8 cellular contexts compared by ENCODE assay signal in the genomic region with DNA sequence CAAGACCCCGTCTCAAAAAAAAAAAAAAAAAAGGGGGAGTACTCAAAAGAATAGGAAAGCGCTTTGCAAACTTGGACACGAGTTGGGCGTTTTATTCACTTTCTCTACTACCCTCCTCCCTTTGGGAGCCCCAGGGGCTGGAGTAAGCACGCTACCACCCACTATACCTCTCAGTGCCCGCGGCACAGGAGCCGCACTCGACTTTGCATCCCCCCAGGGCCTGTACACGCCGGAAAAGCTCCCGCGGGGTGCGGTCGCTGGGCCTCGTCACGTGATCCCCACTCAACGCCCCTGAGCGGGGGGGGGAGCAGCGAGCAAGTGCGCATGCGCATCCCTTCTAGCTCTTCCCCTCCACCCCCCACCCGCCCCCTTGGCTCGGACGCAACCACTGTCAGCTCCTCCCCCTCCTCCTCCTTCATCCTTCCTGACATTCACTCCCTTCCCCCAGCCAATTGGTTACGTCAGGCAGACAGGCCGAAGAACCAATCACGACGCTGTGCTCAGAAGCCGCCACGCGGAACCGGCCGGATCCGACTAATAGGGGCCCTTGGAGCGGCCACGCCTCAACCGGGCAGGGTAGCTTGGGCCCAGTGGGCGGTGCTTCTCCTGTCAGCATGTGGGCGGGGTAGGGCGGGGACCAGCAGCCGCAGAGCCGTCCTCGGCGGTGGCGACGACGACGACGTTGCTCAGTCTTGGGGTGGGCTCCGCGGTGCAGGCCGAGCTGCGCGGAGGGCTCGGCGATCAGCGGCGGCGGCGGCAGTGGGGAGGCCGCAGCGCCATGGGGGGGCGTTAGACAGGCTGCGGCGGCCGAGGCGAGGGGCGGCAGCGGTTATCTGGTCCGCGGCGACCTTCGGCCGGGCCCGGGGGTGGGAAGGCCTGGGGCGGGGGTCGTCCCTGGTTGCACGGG. TPM values are rescaled to one million over a fixed set of nuclear protein-coding genes. Genes with fewer than 3 reads are reported as not detected.
DNase-seq lines count a peak whose midpoint lies in the region; ATAC-seq and TF ChIP-seq lines count a peak whose summit lies in the region.

A gene with protein sequence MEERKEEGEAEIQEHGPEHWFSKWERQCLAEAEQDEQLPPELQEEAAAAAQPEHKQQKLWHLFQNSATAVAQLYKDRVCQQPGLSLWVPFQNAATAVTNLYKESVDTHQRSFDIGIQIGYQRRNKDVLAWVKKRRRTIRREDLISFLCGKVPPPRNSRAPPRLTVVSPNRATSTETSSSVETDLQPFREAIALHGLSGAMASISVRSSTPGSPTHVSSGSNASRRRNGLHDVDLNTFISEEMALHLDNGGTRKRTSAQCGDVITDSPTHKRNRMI (plus strand): TSS at position 685 of the 907 bp plus-strand sequence. CDS start 401 bp downstream, outside the sequence.

- H3K4me3 ChIP-seq in PC-3 (ENCODE audit: low read length) = peak within 1 kb of the TSS; percentile 92
- peak within 1 kb of the TSS; percentile 94 for H3K4me3 ChIP-seq in epithelial cell of proximal tubule (ENCODE audit: low read depth, low read length)
- H3K4me3 ChIP-seq in mucosa of rectum (ENCODE audit: low read length in 2 of 2) = peak within 1 kb of the TSS; percentile 91 to 93

- H3K36me3 ChIP-seq in PC-3 (ENCODE audit: low read depth, low read length) (peaks cover 22% of the 10 kb centered on the region; the same call in 1 of the 2 replicates), mucosa of rectum (ENCODE audit: control insufficient read depth in 2 of 2, insufficient read depth in 2 of 2, low read length in 2 of 2) (peaks cover 3 to 7% of the 10 kb centered on the region in 2 donors)

- ATAC-seq in GM21576 (IDR thresholded peaks at IDR 0.05; ENCODE audit: unreplicated experiment) (peak; percentile 83), PC-3 (peak; percentile 95)

- TF ChIP-seq RAD21 in Ishikawa (IDR thresholded peaks at IDR 0.05; ENCODE audit: low read depth) = 0 out of 2 replicates have a peak, but pooled peaks have one; percentile 0

- peak within 1 kb of the TSS; percentile 97 for H3K4me2 ChIP-seq in PC-3 (ENCODE audit: low read length)

- peaks cover 47% of the 10 kb centered on the region for H3K79me2 ChIP-seq in PC-3 (ENCODE audit: low read length)

- DNase-seq in DMS114 treated with DMSO at 0.1 percent for 48 hours (lab: John Stamatoyannopoulos, UW; ENCODE audit: unreplicated experiment) = peak; percentile 99
- DNase-seq in PC-3 = peak; percentile 98
- peak; percentile 97 for DNase-seq in activated T-cell treated with anti-CD3 and anti-CD28 coated beads, Interleukin-2, amount 50 U/mL, for 1 hour
- peak; percentile 93 for DNase-seq in epithelial cell of proximal tubule (ENCODE audit: low read depth)
- DNase-seq in stimulated activated CD8-positive, alpha-beta memory T cell treated with anti-CD3 and anti-CD28 coated beads, Interleukin-4, amount 100 ng/mL, for 48 hours = peak; percentile 98

- H3K9me3 ChIP-seq in PC-3 (ENCODE audit: low read length) (no peaks in the 10 kb centered on the region), mucosa of rectum (ENCODE audit: control insufficient read depth in 2 of 2, low read length in 2 of 2) (no peaks in the 10 kb centered on the region)

- CTCF ChIA-PET in PC-3 (lab: Charles Lee) = interaction anchor here (0.6 to 0.8 kb wide), 3 partner anchors 42 to 82 kb away, joined by 4 to 11 read pairs (median 6); no protein-coding TSS in a partner anchor

- TF ChIP-seq CTCF in PC-3 (conservative IDR thresholded peaks at IDR 0.05; ENCODE audit: low read depth, low read length) = no peak
- TF ChIP-seq CTCF in epithelial cell of proximal tubule (conservative IDR thresholded peaks at IDR 0.05; ENCODE audit: low read depth, low read length) = no peak

- TF ChIP-seq EP300 in Ishikawa (IDR thresholded peaks at IDR 0.05; ENCODE audit: borderline replicate concordance) = 0 out of 2 replicates have a peak, but pooled peaks have one; percentile 16

- peaks cover 21% of the 10 kb centered on the region for H3K4me1 ChIP-seq in PC-3 (ENCODE audit: insufficient read depth, low read length)
- H3K4me1 ChIP-seq in mucosa of rectum (ENCODE audit: control insufficient read depth in 2 of 2, insufficient read depth in 2 of 2, low read length in 2 of 2) = peaks cover 23 to 31% of the 10 kb centered on the region in 2 donors

- peaks cover 5% of the 10 kb centered on the region for H3F3A ChIP-seq in PC-3 (ENCODE audit: low read length, unreplicated experiment)

- no peaks in the 10 kb centered on the region for H3K27me3 ChIP-seq in PC-3 (ENCODE audit: low read length)
- no peaks in the 10 kb centered on the region for H3K27me3 ChIP-seq in mucosa of rectum (ENCODE audit: control insufficient read depth in 2 of 2, insufficient read depth in 2 of 2, low read length in 2 of 2)

- intact Hi-C loops in PC-3 (cut with micrococcal nuclease) = no loop called here

- H3K27ac ChIP-seq in PC-3 (ENCODE audit: low read length) (peak within 1 kb of the TSS; percentile 36), mucosa of rectum (ENCODE audit: low read depth in 2 of 2, low read length in 2 of 2) (peak within 1 kb of the TSS; percentile 98 to 99)

- POLR2A ChIA-PET in PC-3 (lab: Charles Lee; ENCODE audit: unreplicated experiment) = interaction anchor here (0.5 to 0.7 kb wide), 8 partner anchors 12 to 466 kb away, joined by 3 to 17 read pairs (median 5); no protein-coding TSS in a partner anchor

- BruUV-seq in PC-3 (replicated peaks; lab: Mats Ljungman, UMichigan) = no TSS peak

- H3K9ac ChIP-seq in PC-3 (ENCODE audit: low read length) (peak within 1 kb of the TSS; percentile 89), mucosa of rectum (ENCODE audit: low read depth in 1 of 2, low read length in 2 of 2) (peak within 1 kb of the TSS; percentile 92 to 100)

- H2AFZ ChIP-seq in PC-3 (ENCODE audit: low read length) = peak within 1 kb of the TSS; percentile 70

- no peaks in the 10 kb centered on the region for H3K9me2 ChIP-seq in PC-3 (replicated peaks; ENCODE audit: low read length)

- peaks cover 36% of the 10 kb centered on the region for H4K20me1 ChIP-seq in PC-3 (ENCODE audit: low read length)

TF ChIP-seq in Ishikawa, 13 proteins besides CTCF, POLR2A, EP300 and RAD21:
- TF ChIP-seq EGR1 (IDR thresholded peaks at IDR 0.05) (0 out of 2 replicates have a peak, but pooled peaks have one; percentile 21), YY1 (IDR thresholded peaks at IDR 0.05; ENCODE audit: low read depth) (0 out of 2 replicates have a peak, but pooled peaks have one; percentile 12), TCF12 (IDR thresholded peaks at IDR 0.05; ENCODE audit: low read depth) (peak; percentile 47; the same call in 1 of the 2 replicates), TEAD4 (IDR thresholded peaks at IDR 0.05) (no peak), NFIC (IDR thresholded peaks at IDR 0.05) (peak; percentile 4; the same call in 1 of the 2 replicates), CEBPB (IDR thresholded peaks at IDR 0.05) (no peak), FOXM1 (IDR thresholded peaks at IDR 0.05; ENCODE audit: borderline replicate concordance, low read depth) (no peak), CREB1 (IDR thresholded peaks at IDR 0.05; ENCODE audit: low read depth) (peak; percentile 80), ZBTB7A (IDR thresholded peaks at IDR 0.05; ENCODE audit: low read depth) (no peak; the same call in 1 of the 2 replicates), TAF1 (IDR thresholded peaks at IDR 0.05; ENCODE audit: low read depth) (peak; percentile 89)
- TF ChIP-seq, protein P1, sequence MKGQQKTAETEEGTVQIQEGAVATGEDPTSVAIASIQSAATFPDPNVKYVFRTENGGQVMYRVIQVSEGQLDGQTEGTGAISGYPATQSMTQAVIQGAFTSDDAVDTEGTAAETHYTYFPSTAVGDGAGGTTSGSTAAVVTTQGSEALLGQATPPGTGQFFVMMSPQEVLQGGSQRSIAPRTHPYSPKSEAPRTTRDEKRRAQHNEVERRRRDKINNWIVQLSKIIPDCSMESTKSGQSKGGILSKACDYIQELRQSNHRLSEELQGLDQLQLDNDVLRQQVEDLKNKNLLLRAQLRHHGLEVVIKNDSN (IDR thresholded peaks at IDR 0.05) = peak; percentile 97
- TF ChIP-seq, protein P2, sequence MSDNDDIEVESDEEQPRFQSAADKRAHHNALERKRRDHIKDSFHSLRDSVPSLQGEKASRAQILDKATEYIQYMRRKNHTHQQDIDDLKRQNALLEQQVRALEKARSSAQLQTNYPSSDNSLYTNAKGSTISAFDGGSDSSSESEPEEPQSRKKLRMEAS (IDR thresholded peaks at IDR 0.05) = peak; percentile 69
- TF ChIP-seq, protein P3, sequence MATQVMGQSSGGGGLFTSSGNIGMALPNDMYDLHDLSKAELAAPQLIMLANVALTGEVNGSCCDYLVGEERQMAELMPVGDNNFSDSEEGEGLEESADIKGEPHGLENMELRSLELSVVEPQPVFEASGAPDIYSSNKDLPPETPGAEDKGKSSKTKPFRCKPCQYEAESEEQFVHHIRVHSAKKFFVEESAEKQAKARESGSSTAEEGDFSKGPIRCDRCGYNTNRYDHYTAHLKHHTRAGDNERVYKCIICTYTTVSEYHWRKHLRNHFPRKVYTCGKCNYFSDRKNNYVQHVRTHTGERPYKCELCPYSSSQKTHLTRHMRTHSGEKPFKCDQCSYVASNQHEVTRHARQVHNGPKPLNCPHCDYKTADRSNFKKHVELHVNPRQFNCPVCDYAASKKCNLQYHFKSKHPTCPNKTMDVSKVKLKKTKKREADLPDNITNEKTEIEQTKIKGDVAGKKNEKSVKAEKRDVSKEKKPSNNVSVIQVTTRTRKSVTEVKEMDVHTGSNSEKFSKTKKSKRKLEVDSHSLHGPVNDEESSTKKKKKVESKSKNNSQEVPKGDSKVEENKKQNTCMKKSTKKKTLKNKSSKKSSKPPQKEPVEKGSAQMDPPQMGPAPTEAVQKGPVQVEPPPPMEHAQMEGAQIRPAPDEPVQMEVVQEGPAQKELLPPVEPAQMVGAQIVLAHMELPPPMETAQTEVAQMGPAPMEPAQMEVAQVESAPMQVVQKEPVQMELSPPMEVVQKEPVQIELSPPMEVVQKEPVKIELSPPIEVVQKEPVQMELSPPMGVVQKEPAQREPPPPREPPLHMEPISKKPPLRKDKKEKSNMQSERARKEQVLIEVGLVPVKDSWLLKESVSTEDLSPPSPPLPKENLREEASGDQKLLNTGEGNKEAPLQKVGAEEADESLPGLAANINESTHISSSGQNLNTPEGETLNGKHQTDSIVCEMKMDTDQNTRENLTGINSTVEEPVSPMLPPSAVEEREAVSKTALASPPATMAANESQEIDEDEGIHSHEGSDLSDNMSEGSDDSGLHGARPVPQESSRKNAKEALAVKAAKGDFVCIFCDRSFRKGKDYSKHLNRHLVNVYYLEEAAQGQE (IDR thresholded peaks at IDR 0.05; ENCODE audit: low read depth) = no peak
TF ChIP-seq in Ishikawa: peak in this region for 8.

RNA-seq across cellular contexts. Expression of the gene that starts here (rescaled TPM):
- total RNA-seq in PC-3 (2014; rRNA removed) (24.4 and 28.6 TPM in 2 replicates), epithelial cell of proximal tubule (39.3 and 41.7 TPM in 2 replicates)

Comparison
In these comparisons a context has a peak if more than half of its experiments do, and no peak if none do; other contexts are left out.
1. Peak in every context shown above with its lines: DNase-seq, ATAC-seq, H3K4me3 ChIP-seq and H3K27ac ChIP-seq.